12 cellular contexts compared by ENCODE assay signal in genomic region chr19:2617393-2618165, GRCh38.
DNase-seq lines count a peak whose midpoint lies in the region; ATAC-seq and TF ChIP-seq lines count a peak whose summit lies in the region.
"Had no signal": no experiment of that assay in that cellular context is flagged by ENCODE, and none has a peak within 500 bp of the region (broad histone marks: within the 10 kb centered on the region; RNA-seq: fewer than 3 reads in every experiment).

No MANE protein-coding gene starts in this region.

- no peak for DNase-seq in CD4-positive, alpha-beta T cell
- DNase-seq in HL-60 (ENCODE audit: low read depth in 1 of 2, low spot score in 1 of 2) (no peak), natural killer cell (no peak), uterus (no peak), glutamatergic neuron (no peak)
- DNase-seq in activated naive CD8-positive, alpha-beta T cell treated with anti-CD3 and anti-CD28 coated beads, Interleukin-2, amount 10 ng/mL, durations not matched to agents 7 days and 5 days = no peak
- DNase-seq: brain microvascular endothelial cell, endodermal cell, islet precursor cell, NCI-H1417 treated with DMSO at 0.1 percent for 48 hours, NCI-H524 treated with DMSO at 0.1 percent for 48 hours had no signal

- H3K4me1 ChIP-seq in uterus = no peaks in the 10 kb centered on the region

- H3K9me3 Mint-ChIP-seq in CD4-positive, alpha-beta T cell = no peaks in the 10 kb centered on the region
- no peaks in the 10 kb centered on the region for H3K9me3 Mint-ChIP-seq in activated naive CD8-positive, alpha-beta T cell treated with anti-CD3 and anti-CD28 coated beads, Interleukin-2, amount 10 ng/mL, durations not matched to agents 7 days and 5 days
- no peaks in the 10 kb centered on the region for H3K9me3 Mint-ChIP-seq in natural killer cell
- peaks cover 2% of the 10 kb centered on the region for H3K9me3 Mint-ChIP-seq in glutamatergic neuron (ENCODE audit: unreplicated experiment)

- H3K4me3 ChIP-seq in HL-60 (replicated peaks; ENCODE audit: insufficient read depth, low read length) (no peak overlapping the region), uterus (no peak overlapping the region)

- no peaks in the 10 kb centered on the region for H3K27me3 ChIP-seq in CD4-positive, alpha-beta T cell (ENCODE audit: control insufficient read depth, insufficient read depth, low read length)
- H3K27me3 ChIP-seq in HL-60 (ENCODE audit: insufficient read depth, poor library complexity, severe bottlenecking) = no peaks in the 10 kb centered on the region
- H3K27me3 ChIP-seq in uterus = no peaks in the 10 kb centered on the region
- H3K27me3 ChIP-seq: brain microvascular endothelial cell had no signal

- peaks cover 74% of the 10 kb centered on the region for H3K4me1 Mint-ChIP-seq in CD4-positive, alpha-beta T cell (ENCODE audit: low read depth)
- peaks cover 68% of the 10 kb centered on the region for H3K4me1 Mint-ChIP-seq in activated naive CD8-positive, alpha-beta T cell treated with anti-CD3 and anti-CD28 coated beads, Interleukin-2, amount 10 ng/mL, durations not matched to agents 7 days and 5 days
- H3K4me1 Mint-ChIP-seq in natural killer cell (peaks cover 50 to 58% of the 10 kb centered on the region in 2 donors), glutamatergic neuron (ENCODE audit: low read depth, unreplicated experiment) (no peaks in the 10 kb centered on the region)

- peak overlapping the region; percentile 87 for H3K4me3 Mint-ChIP-seq in CD4-positive, alpha-beta T cell
- peak overlapping the region; percentile 58 for H3K4me3 Mint-ChIP-seq in activated naive CD8-positive, alpha-beta T cell treated with anti-CD3 and anti-CD28 coated beads, Interleukin-2, amount 10 ng/mL, durations not matched to agents 7 days and 5 days
- H3K4me3 Mint-ChIP-seq in natural killer cell (peak overlapping the region; percentile 28), glutamatergic neuron (ENCODE audit: unreplicated experiment) (no peak overlapping the region)
- H3K4me3 Mint-ChIP-seq: endodermal cell had no signal

- H3K27ac ChIP-seq in CD4-positive, alpha-beta T cell (ENCODE audit: low read depth, low read length) = no peak overlapping the region
- H3K27ac ChIP-seq in HL-60 (replicated peaks) = peak overlapping the region; percentile 97
- no peak overlapping the region for H3K27ac ChIP-seq in uterus
- H3K27ac ChIP-seq: brain microvascular endothelial cell had no signal

- CTCF ChIA-PET in CD4-positive, alpha-beta T cell (lab: Charles Lee) = interaction anchor here (0.9 to 4.5 kb wide), 5 partner anchors 18 to 140 kb away, joined by 3 to 59 read pairs (median 5); no protein-coding TSS in a partner anchor

- peak overlapping the region; percentile 92 for H3K27ac Mint-ChIP-seq in CD4-positive, alpha-beta T cell
- peak overlapping the region; percentile 94 for H3K27ac Mint-ChIP-seq in activated naive CD8-positive, alpha-beta T cell treated with anti-CD3 and anti-CD28 coated beads, Interleukin-2, amount 10 ng/mL, durations not matched to agents 7 days and 5 days
- H3K27ac Mint-ChIP-seq in natural killer cell = peak overlapping the region; percentile 18 to 87
- no peak overlapping the region for H3K27ac Mint-ChIP-seq in glutamatergic neuron (ENCODE audit: unreplicated experiment)
- H3K27ac Mint-ChIP-seq: endodermal cell had no signal

- POLR2A ChIA-PET in CD4-positive, alpha-beta T cell (lab: Charles Lee) = interaction anchor here (1.4 to 11.7 kb wide), 2 partner anchors 141 to 161 kb away, joined by 6 to 272 read pairs; partner anchors contain the start of genes GADD45B and LMNB2
- POLR2A ChIA-PET in activated naive CD8-positive, alpha-beta T cell treated with anti-CD3 and anti-CD28 coated beads, Interleukin-2, amount 10 ng/mL, durations not matched to agents 7 days and 5 days (lab: Charles Lee) = interaction anchor here (0.6 to 8.1 kb wide), 6 partner anchors 12 to 190 kb away, joined by 3 to 203 read pairs (median 5); partner anchors contain the start of genes GADD45B and TIMM13

- no peaks in the 10 kb centered on the region for H3K36me3 Mint-ChIP-seq in CD4-positive, alpha-beta T cell (ENCODE audit: low read depth)
- peaks cover 2% of the 10 kb centered on the region for H3K36me3 Mint-ChIP-seq in activated naive CD8-positive, alpha-beta T cell treated with anti-CD3 and anti-CD28 coated beads, Interleukin-2, amount 10 ng/mL, durations not matched to agents 7 days and 5 days
- no peaks in the 10 kb centered on the region for H3K36me3 Mint-ChIP-seq in natural killer cell
- no peaks in the 10 kb centered on the region for H3K36me3 Mint-ChIP-seq in glutamatergic neuron (ENCODE audit: unreplicated experiment)

- no peaks in the 10 kb centered on the region for H3K36me3 ChIP-seq in uterus
- H3K36me3 ChIP-seq: brain microvascular endothelial cell had no signal

- TF ChIP-seq POLR2A in uterus (IDR thresholded peaks at IDR 0.05) = no peak

- H3K9me3 ChIP-seq in CD4-positive, alpha-beta T cell (ENCODE audit: control insufficient read depth, low read length) = no peaks in the 10 kb centered on the region
- H3K9me3 ChIP-seq in uterus = no peaks in the 10 kb centered on the region

- H3K27me3 Mint-ChIP-seq in CD4-positive, alpha-beta T cell = no peaks in the 10 kb centered on the region
- no peaks in the 10 kb centered on the region for H3K27me3 Mint-ChIP-seq in activated naive CD8-positive, alpha-beta T cell treated with anti-CD3 and anti-CD28 coated beads, Interleukin-2, amount 10 ng/mL, durations not matched to agents 7 days and 5 days
- H3K27me3 Mint-ChIP-seq in natural killer cell (ENCODE audit: low read depth in 2 of 2) = no peaks in the 10 kb centered on the region
- no peaks in the 10 kb centered on the region for H3K27me3 Mint-ChIP-seq in glutamatergic neuron (ENCODE audit: unreplicated experiment)

- TF ChIP-seq CTCF in CD4-positive, alpha-beta T cell (IDR thresholded peaks at IDR 0.05) = no peak
- no peak for TF ChIP-seq CTCF in HL-60 (IDR thresholded peaks at IDR 0.05; ENCODE audit: insufficient read depth, low read length)
- TF ChIP-seq CTCF in natural killer cell (IDR thresholded peaks at IDR 0.05) = no peak
- no peak for TF ChIP-seq CTCF in uterus (IDR thresholded peaks at IDR 0.05)
- TF ChIP-seq CTCF in glutamatergic neuron (IDR thresholded peaks at IDR 0.05; ENCODE audit: partially characterized antibody, unreplicated experiment) = no peak

- ATAC-seq in CD4-positive, alpha-beta T cell (ENCODE audit: poor library complexity) = no peak
- no peak for ATAC-seq in activated naive CD8-positive, alpha-beta T cell treated with anti-CD3 and anti-CD28 coated beads, Interleukin-2, amount 10 ng/mL, durations not matched to agents 7 days and 5 days (ENCODE audit: low read depth)
- ATAC-seq in natural killer cell = no peak
- no peak for ATAC-seq in GM21515 (IDR thresholded peaks at IDR 0.05; ENCODE audit: unreplicated experiment)

- intact Hi-C loops in CD4-positive, alpha-beta T cell (cut with DNase I, micrococcal nuclease) = loop anchor here (10.0 kb wide), 2 partner anchors 343 to 383 kb away; partner anchors contain the start of genes PLEKHJ1 (in 1 of the 2) and SF3A2 (in 1 of the 2)
- intact Hi-C loops in natural killer cell (cut with micrococcal nuclease) (no loop called here), uterus (cut with DNase I; ENCODE audit: low total_unique reads) (no loop called here)

Comparison
In these comparisons a context has a peak if more than half of its experiments do, and no peak if none do; other contexts are left out.
1. intact Hi-C loops: an anchor here in CD4-positive, alpha-beta T cell (10.0 kb wide); none called in natural killer cell and uterus.